In the genomic region with DNA sequence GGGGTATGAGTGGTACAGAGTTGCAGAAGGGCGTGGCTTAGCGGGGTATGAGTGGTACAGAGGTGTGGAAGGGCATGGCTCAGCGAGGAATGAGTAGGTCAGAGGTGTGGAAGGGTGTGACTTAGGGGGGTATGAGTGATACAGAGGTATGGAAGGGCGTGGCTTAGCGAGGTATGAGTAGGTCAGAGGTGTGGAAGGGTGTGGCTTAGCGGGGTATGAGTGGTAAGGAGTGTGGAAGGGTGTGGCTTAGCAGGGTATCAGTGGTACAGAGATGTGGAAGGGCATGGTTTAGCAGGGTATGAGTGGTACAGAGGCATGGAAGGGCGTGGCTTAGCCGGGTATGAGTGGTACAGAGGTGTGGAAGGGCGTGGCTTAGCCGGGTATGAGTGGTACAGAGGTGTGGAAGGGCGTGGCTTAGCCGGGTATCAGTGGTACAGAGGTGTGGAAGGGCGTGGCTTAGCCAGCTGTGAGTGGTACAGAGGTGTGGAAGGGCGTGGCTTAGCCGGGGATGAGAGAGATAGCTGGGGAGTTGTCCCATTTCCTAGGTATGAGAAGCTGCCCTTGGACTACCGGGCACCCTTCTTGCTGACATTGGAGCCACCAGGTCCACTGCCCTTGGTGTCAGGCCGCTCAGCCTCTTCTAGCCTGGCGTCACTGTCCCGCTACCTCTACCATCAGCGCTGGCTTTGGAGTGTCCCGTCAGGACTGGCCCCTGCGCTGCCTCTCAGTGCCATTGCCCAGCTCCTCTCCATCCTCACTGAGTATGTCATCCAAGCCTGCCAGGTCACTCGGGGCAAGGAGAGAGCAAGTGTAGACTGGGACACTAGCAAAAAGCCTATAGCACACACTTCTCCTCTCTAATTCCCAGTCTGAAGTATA, we compare ENCODE assay signal across 1 cellular context.
A peak's percentile ranks its signal among the peaks of the same experiment; 100 is the strongest.
TF ChIP-seq lines count a peak whose summit lies in the region.

No MANE protein-coding gene starts in this region.

TF ChIP-seq in GM12878, 131 proteins besides CTCF, POLR2A, EP300 and RAD21:
- TF ChIP-seq ZNF622 (IDR thresholded peaks at IDR 0.05) (no peak), CBX3 (IDR thresholded peaks at IDR 0.05; ENCODE audit: borderline replicate concordance, low read depth) (no peak), ZBED1 (IDR thresholded peaks at IDR 0.05; ENCODE audit: borderline replicate concordance) (no peak), BACH1 (IDR thresholded peaks at IDR 0.05; ENCODE audit: borderline replicate concordance) (no peak)
- TF ChIP-seq, protein P1, sequence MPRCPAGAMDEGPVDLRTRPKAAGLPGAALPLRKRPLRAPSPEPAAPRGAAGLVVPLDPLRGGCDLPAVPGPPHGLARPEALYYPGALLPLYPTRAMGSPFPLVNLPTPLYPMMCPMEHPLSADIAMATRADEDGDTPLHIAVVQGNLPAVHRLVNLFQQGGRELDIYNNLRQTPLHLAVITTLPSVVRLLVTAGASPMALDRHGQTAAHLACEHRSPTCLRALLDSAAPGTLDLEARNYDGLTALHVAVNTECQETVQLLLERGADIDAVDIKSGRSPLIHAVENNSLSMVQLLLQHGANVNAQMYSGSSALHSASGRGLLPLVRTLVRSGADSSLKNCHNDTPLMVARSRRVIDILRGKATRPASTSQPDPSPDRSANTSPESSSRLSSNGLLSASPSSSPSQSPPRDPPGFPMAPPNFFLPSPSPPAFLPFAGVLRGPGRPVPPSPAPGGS (IDR thresholded peaks at IDR 0.05; ENCODE audit: borderline replicate concordance, insufficient read depth, low read depth, low read length, poor library complexity, severe bottlenecking): peak; percentile 80
TF ChIP-seq in GM12878: peak in this region for 1.
